Comparison of ENCODE assay signal across 18 cellular contexts in genomic region chr1:17688217-17688810, GRCh38.
A peak's percentile ranks its signal among the peaks of the same experiment; 100 is the strongest.
DNase-seq lines count a peak whose midpoint lies in the region; ATAC-seq and TF ChIP-seq lines count a peak whose summit lies in the region.
"Had no signal": no experiment of that assay in that cellular context is flagged by ENCODE, and none has a peak within 500 bp of the region (broad histone marks: within the 10 kb centered on the region; RNA-seq: fewer than 3 reads in every experiment).

No MANE protein-coding gene starts in this region.

- peaks cover 2% of the 10 kb centered on the region for H3K79me1 ChIP-seq in neuronal stem cell (ENCODE audit: low read depth, low read length)

- no peak overlapping the region for H2BK12ac ChIP-seq in neuronal stem cell (ENCODE audit: low read length)

- H3K23ac ChIP-seq in neuronal stem cell (ENCODE audit: low read depth, low read length, poor library complexity) = no peak overlapping the region

- H3K9me3 ChIP-seq in BLaER1 (no peaks in the 10 kb centered on the region), neuronal stem cell (replicated peaks in 1 of 2; ENCODE audit: control insufficient read depth in 2 of 2, insufficient read depth in 1 of 2, low read depth in 1 of 2, low read length in 2 of 2) (no peaks in the 10 kb centered on the region)
- H3K9me3 ChIP-seq: Peyer's patch had no signal

- H3K36me3 ChIP-seq in BLaER1 = peaks cover 45% of the 10 kb centered on the region
- H3K36me3 ChIP-seq in neuronal stem cell (replicated peaks in 1 of 2; ENCODE audit: control insufficient read depth in 2 of 2, insufficient read depth in 2 of 2, low read length in 2 of 2) = peaks cover 5 to 36% of the 10 kb centered on the region in 2 donors

- H3K9me3 Mint-ChIP-seq in brain = no peaks in the 10 kb centered on the region
- H3K9me3 Mint-ChIP-seq: CD4-positive, alpha-beta T cell had no signal

- H3K4me3 ChIP-seq in BLaER1 (no peak overlapping the region), neuronal stem cell (ENCODE audit: low read length in 2 of 2) (no peak overlapping the region)
- H3K4me3 ChIP-seq: GM12878, GM23248, Peyer's patch had no signal

- no peak overlapping the region for H2BK120ac ChIP-seq in neuronal stem cell (ENCODE audit: low read depth, low read length)

- no peak overlapping the region for H3K4ac ChIP-seq in neuronal stem cell (ENCODE audit: low read length)

- no peak overlapping the region for H2BK5ac ChIP-seq in neuronal stem cell (ENCODE audit: low read length)

- H3K4me2 ChIP-seq in BLaER1 = no peak overlapping the region
- H3K4me2 ChIP-seq in neuronal stem cell (ENCODE audit: insufficient read depth, low read length, poor library complexity, severe bottlenecking) = no peak overlapping the region

- H3K14ac ChIP-seq in neuronal stem cell (ENCODE audit: low read length) = no peak overlapping the region

- no peak for TF ChIP-seq CTCF in brain (conservative IDR thresholded peaks at IDR 0.05)
- no peak for TF ChIP-seq CTCF in omental fat pad (IDR thresholded peaks at IDR 0.05)

- H3K27me3 ChIP-seq in BLaER1 (no peaks in the 10 kb centered on the region), neuronal stem cell (ENCODE audit: control insufficient read depth in 3 of 3, insufficient read depth in 3 of 3, low read depth in 1 of 3, low read length in 3 of 3) (no peaks in the 10 kb centered on the region)
- H3K27me3 ChIP-seq: Peyer's patch had no signal

- peaks cover 56% of the 10 kb centered on the region for H3K4me1 Mint-ChIP-seq in brain

- H3K4me3 Mint-ChIP-seq in brain = no peak overlapping the region
- H3K4me3 Mint-ChIP-seq: CD4-positive, alpha-beta T cell had no signal

- no peak overlapping the region for H2AFZ ChIP-seq in neuronal stem cell (ENCODE audit: low read length)
- H2AFZ ChIP-seq: GM23248 had no signal

- ATAC-seq in omental fat pad (ENCODE audit: low FRiP score) (no peak), GM21381 (IDR thresholded peaks at IDR 0.05; ENCODE audit: unreplicated experiment) (no peak)
- ATAC-seq: GM12878, Right ventricle myocardium inferior had no signal

- no peak overlapping the region for H4K8ac ChIP-seq in neuronal stem cell (ENCODE audit: low read depth, low read length)

- H3K4me1 ChIP-seq in BLaER1 (peaks cover 67% of the 10 kb centered on the region), neuronal stem cell (ENCODE audit: control insufficient read depth in 2 of 2, insufficient read depth in 1 of 2, low read depth in 1 of 2, low read length in 2 of 2) (peaks cover 3 to 12% of the 10 kb centered on the region in 2 donors)
- H3K4me1 ChIP-seq: Peyer's patch had no signal

- H3K27ac Mint-ChIP-seq in brain = peak overlapping the region in 4 of 5 experiments; percentile 45 to 90 (median 71)
- H3K27ac Mint-ChIP-seq: CD4-positive, alpha-beta T cell had no signal

- peak overlapping the region; percentile 29 for H3K18ac ChIP-seq in neuronal stem cell (ENCODE audit: low read length)

- H3K27ac ChIP-seq in BLaER1 = 0 out of 2 replicates have a peak overlapping the region, but pooled peaks have one; percentile 26
- H3K27ac ChIP-seq in neuronal stem cell (replicated peaks; ENCODE audit: low read length) = no peak overlapping the region
- H3K27ac ChIP-seq: GM23248, Peyer's patch had no signal

- H2AK5ac ChIP-seq in neuronal stem cell (ENCODE audit: low read depth, low read length) = no peak overlapping the region

- H3K9ac ChIP-seq in BLaER1 (no peak overlapping the region), neuronal stem cell (ENCODE audit: low read depth, low read length, poor library complexity) (no peak overlapping the region)
- H3K9ac ChIP-seq: GM23248 had no signal

- H3K36me3 Mint-ChIP-seq in brain = peaks cover 51% of the 10 kb centered on the region

- peak; percentile 36 for DNase-seq in NCI-H1694 (lab: John Stamatoyannopoulos, UW)
- DNase-seq in neuronal stem cell (ENCODE audit: low spot score) = no peak
- DNase-seq in omental fat pad (ENCODE audit: low spot score) = no peak
- no peak for DNase-seq in HT-29 (ENCODE audit: low spot score)
- DNase-seq: CD4-positive, alpha-beta T cell; DMS79 treated with DMSO at 0.1 percent for 48 hours; GM23248; KBM-7; MV-4-11; NCI-H146; NCI-H226; NCI-H748 treated with DMSO at 0.1 percent for 48 hours; Peyer's patch had no signal

- no peak overlapping the region for H4K91ac ChIP-seq in neuronal stem cell (ENCODE audit: low read depth, low read length, poor library complexity)

- no peak overlapping the region for H2BK15ac ChIP-seq in neuronal stem cell (ENCODE audit: low read length)

- H4K20me1 ChIP-seq in BLaER1 = peaks cover 11% of the 10 kb centered on the region; the same call in 1 of the 2 replicates

- WGBS in neuronal stem cell (ENCODE audit: extremely low coverage in 2 of 2, insufficient read length in 2 of 2, insufficient replicate concordance in 1 of 2), 2 donors = no CpG with 5 or more reads among the region's 8 CpGs

- no peaks in the 10 kb centered on the region for H3K27me3 Mint-ChIP-seq in brain
